Comparison of ENCODE assay signal across 8 cellular contexts in the genomic region with DNA sequence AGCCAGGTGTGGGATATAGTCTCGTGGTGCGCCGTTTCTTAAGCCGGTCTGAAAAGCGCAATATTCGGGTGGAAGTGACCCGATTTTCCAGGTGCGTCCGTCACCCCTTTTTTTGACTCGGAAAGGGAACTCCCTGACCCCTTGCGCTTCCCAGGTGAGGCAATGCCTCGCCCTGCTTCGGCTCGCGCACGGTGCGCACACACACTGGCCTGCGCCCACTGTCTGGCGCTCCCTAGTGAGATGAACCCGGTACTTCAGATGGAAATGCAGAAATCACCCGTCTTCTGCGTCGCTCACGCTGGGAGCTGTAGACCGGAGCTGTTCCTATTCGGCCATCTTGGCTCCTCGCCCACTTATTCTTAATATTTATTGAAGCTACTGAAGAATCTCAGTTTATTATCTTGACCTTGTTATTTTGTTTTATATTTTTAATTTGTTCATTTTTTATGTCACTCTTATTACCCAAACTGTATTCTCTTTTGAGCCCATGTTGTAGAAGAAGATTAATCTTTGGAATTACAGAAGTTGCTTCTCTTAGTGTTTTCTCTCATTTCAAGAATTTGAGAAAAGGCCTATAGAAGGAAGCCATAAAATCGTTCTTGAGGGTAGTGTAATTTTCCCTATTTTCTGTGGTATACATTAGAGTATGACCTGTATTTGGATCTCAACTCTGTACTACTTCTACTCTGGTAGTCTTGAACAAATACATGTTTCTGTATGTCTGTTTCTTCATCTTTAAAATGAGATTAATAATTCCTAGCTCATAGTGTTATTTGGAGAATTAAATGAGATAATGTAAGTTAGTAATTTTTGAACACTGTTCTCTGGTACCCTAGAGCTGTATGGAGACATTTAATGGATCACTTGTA.
DNase-seq lines count a peak whose midpoint lies in the region; ATAC-seq, FAIRE-seq and TF ChIP-seq lines count a peak whose summit lies in the region.
"Not testable (repeated sequence)": the region's sequence is repeated elsewhere in the genome, so short reads cannot be mapped to it uniquely, and the experiment has no call there.

No MANE protein-coding gene starts in this region.

- peak overlapping the region; percentile 73 for H4K91ac ChIP-seq in trophoblast cell (ENCODE audit: low read depth, low read length)

- CTCF ChIA-PET in activated CD4-positive, alpha-beta T cell treated with anti-CD3 and anti-CD28 coated beads for 36 hours (lab: Charles Lee) = not testable (repeated sequence)
- CTCF ChIA-PET in GM12878 (lab: Yijun Ruan, JAX) = interaction anchor here (1.1 kb wide), 1 partner anchor 8 kb away, joined by 3 read pairs; no protein-coding TSS in a partner anchor

- not testable (repeated sequence) for H3K27me3 Mint-ChIP-seq in activated CD4-positive, alpha-beta T cell treated with anti-CD3 and anti-CD28 coated beads for 36 hours

- RAD21 ChIA-PET in GM12878 (lab: Charles Lee; ENCODE audit: unreplicated experiment) = not testable (repeated sequence)

- not testable (repeated sequence) for H3K23ac ChIP-seq in trophoblast cell (ENCODE audit: low read length)

- H3K36me3 Mint-ChIP-seq in activated CD4-positive, alpha-beta T cell treated with anti-CD3 and anti-CD28 coated beads for 36 hours (ENCODE audit: low read depth) = not testable (repeated sequence)

- not testable (repeated sequence) for H3K9me3 Mint-ChIP-seq in activated CD4-positive, alpha-beta T cell treated with anti-CD3 and anti-CD28 coated beads for 36 hours (ENCODE audit: low read depth)

- not testable (repeated sequence) for H4K20me1 ChIP-seq in GM12878 (ENCODE audit: control insufficient read depth, insufficient read depth)

- intact Hi-C loops in activated CD4-positive, alpha-beta T cell treated with anti-CD3 and anti-CD28 coated beads for 36 hours (cut with DNase I, micrococcal nuclease); GM12878 (cut with micrococcal nuclease; ENCODE audit: unreplicated experiment); left colon (cut with DNase I, micrococcal nuclease); upper lobe of right lung (cut with DNase I): not testable (repeated sequence)
- intact Hi-C loops in esophagus squamous epithelium (cut with DNase I) = loop anchor here (5.0 kb wide), 1 partner anchor 33 kb away; no protein-coding TSS in a partner anchor

- 56% methylated on average over 20 of the region's 28 CpGs for WGBS in GM12878 (ENCODE audit: insufficient coverage, insufficient replicate concordance, low lambda C conversion rate, missing lambda C conversion rate)
- WGBS in esophagus squamous epithelium, 2 donors = 19 to 32% methylated on average over 8 to 9 of the region's 28 CpGs
- no CpG with 5 or more reads among the region's 28 CpGs for WGBS in trophoblast cell (ENCODE audit: extremely low coverage, insufficient coverage, insufficient read length)

- H3K14ac ChIP-seq in trophoblast cell (ENCODE audit: low read length) = not testable (repeated sequence)

- peak overlapping the region; percentile 46 for H3K4me2 ChIP-seq in GM12878 (ENCODE audit: control insufficient read depth, insufficient read depth)
- H3K4me2 ChIP-seq in trophoblast cell (ENCODE audit: low read length) = not testable (repeated sequence)

- not testable (repeated sequence) for TF ChIP-seq POLR2A in GM12878 (IDR thresholded peaks at IDR 0.05; ENCODE audit: low read depth, low read length); esophagus squamous epithelium (IDR thresholded peaks at IDR 0.05)

- not testable (repeated sequence) for H3K36me3 ChIP-seq in GM12878 (ENCODE audit: control insufficient read depth in 2 of 2, insufficient read depth in 2 of 2, low read length in 1 of 2); trophoblast cell (ENCODE audit: control insufficient read depth in 1 of 2, insufficient read depth in 2 of 2, low read length in 2 of 2)
- H3K36me3 ChIP-seq in esophagus squamous epithelium = peaks cover 0 to 20% (median 0%) of the 10 kb centered on the region in 3 donors
- peaks cover 18% of the 10 kb centered on the region for H3K36me3 ChIP-seq in upper lobe of right lung

- FAIRE-seq in GM12878 (lab: Jason Lieb, UNC) = not testable (repeated sequence)

- not testable (repeated sequence) for H2AK5ac ChIP-seq in trophoblast cell (ENCODE audit: low read length)

- H3K27ac ChIP-seq in GM12878 (ENCODE audit: control insufficient read depth, insufficient read depth) (peak overlapping the region; percentile 62), esophagus squamous epithelium (peak overlapping the region; percentile 39 to 73 (median 67)), trophoblast cell (ENCODE audit: low read depth, low read length) (peak overlapping the region; percentile 58), upper lobe of right lung (peak overlapping the region; percentile 20)

- H3K79me2 ChIP-seq in GM12878 (ENCODE audit: control insufficient read depth, insufficient read depth, low read length); trophoblast cell (ENCODE audit: control insufficient read depth, insufficient read depth, low read length, poor library complexity): not testable (repeated sequence)

- not testable (repeated sequence) for H3K27ac Mint-ChIP-seq in activated CD4-positive, alpha-beta T cell treated with anti-CD3 and anti-CD28 coated beads for 36 hours

- not testable (repeated sequence) for H3K18ac ChIP-seq in trophoblast cell (ENCODE audit: low read length)

- peak overlapping the region; percentile 65 for H4K8ac ChIP-seq in trophoblast cell (ENCODE audit: low read depth, low read length)

- peak overlapping the region; percentile 66 for H2BK120ac ChIP-seq in trophoblast cell (ENCODE audit: insufficient read depth, low read length, poor library complexity)

- TF ChIP-seq EP300 in GM12878 (IDR thresholded peaks at IDR 0.05; ENCODE audit: borderline replicate concordance in 1 of 2, control insufficient read depth in 1 of 2, low read depth in 2 of 2, low read length in 2 of 2) = not testable (repeated sequence)

- DNase-seq in ELF-1 (ENCODE audit: low read depth, low spot score) = peak; percentile 20
- peak; percentile 31 for DNase-seq in NCI-H2171 (lab: John Stamatoyannopoulos, UW)
- not testable (repeated sequence) for DNase-seq in activated CD4-positive, alpha-beta T cell treated with anti-CD3 and anti-CD28 coated beads for 36 hours; GM12878 (ENCODE audit: low read depth, low spot score); esophagus squamous epithelium (lab: John Stamatoyannopoulos, UW); upper lobe of right lung
- DNase-seq in left colon = peak in 1 of 2 donors; percentile 69
- DNase-seq in trophoblast cell = peak in 1 of 2 donors; percentile 15

- peak overlapping the region; percentile 6 for H3K4me3 ChIP-seq in GM12878
- peak overlapping the region; percentile 18 to 61 (median 28) for H3K4me3 ChIP-seq in esophagus squamous epithelium
- H3K4me3 ChIP-seq in trophoblast cell (ENCODE audit: low read depth, low read length) = not testable (repeated sequence)
- H3K4me3 ChIP-seq in upper lobe of right lung = peak overlapping the region; percentile 35

- H3K4ac ChIP-seq in trophoblast cell (ENCODE audit: low read depth, low read length) = not testable (repeated sequence)

- not testable (repeated sequence) for H3K9me3 ChIP-seq in GM12878 (replicated peaks; ENCODE audit: control insufficient read depth, insufficient read depth, low read length); esophagus squamous epithelium; trophoblast cell (ENCODE audit: insufficient read depth, low read depth, low read length); upper lobe of right lung

- peak overlapping the region; percentile 53 for H3K9ac ChIP-seq in GM12878 (ENCODE audit: control insufficient read depth, insufficient read depth, low read length)
- not testable (repeated sequence) for H3K9ac ChIP-seq in trophoblast cell (ENCODE audit: low read length)

- not testable (repeated sequence) for ATAC-seq in activated CD4-positive, alpha-beta T cell treated with anti-CD3 and anti-CD28 coated beads for 36 hours; GM12878; upper lobe of right lung
- ATAC-seq in left colon = peak; percentile 74

- POLR2A ChIA-PET in activated CD4-positive, alpha-beta T cell treated with anti-CD3 and anti-CD28 coated beads for 36 hours (lab: Charles Lee) = interaction anchor here (0.7 kb wide), 1 partner anchor 334 kb away, joined by 3 read pairs; no protein-coding TSS in a partner anchor
- POLR2A ChIA-PET in GM12878 (lab: Charles Lee) = not testable (repeated sequence)

- H2BK5ac ChIP-seq in trophoblast cell (ENCODE audit: low read depth, low read length, poor library complexity) = not testable (repeated sequence)

- H4K12ac ChIP-seq in trophoblast cell (ENCODE audit: low read depth, low read length) = not testable (repeated sequence)

- H3K27me3 ChIP-seq in GM12878 (replicated peaks in 1 of 2; ENCODE audit: control insufficient read depth in 2 of 2, insufficient read depth in 2 of 2, low read length in 1 of 2); esophagus squamous epithelium; trophoblast cell (ENCODE audit: insufficient read depth, low read length); upper lobe of right lung: not testable (repeated sequence)

- TF ChIP-seq CTCF in GM12878 (IDR thresholded peaks at IDR 0.05 in 2 of 3, conservative IDR thresholded peaks at IDR 0.05 in 1 of 3; ENCODE audit: control insufficient read depth in 2 of 3, extremely low read depth in 1 of 3, insufficient read depth in 1 of 3, low read depth in 3 of 3, low read length in 3 of 3) (peak in 1 of 3 experiments; percentile 23; a peak in 1 of 6 replicates), esophagus squamous epithelium (IDR thresholded peaks at IDR 0.05) (peak in 5 of 6 experiments; percentile 24 to 68 (median 32)), upper lobe of right lung (IDR thresholded peaks at IDR 0.05) (peak; percentile 28)

- H3K4me1 ChIP-seq in GM12878 (ENCODE audit: control insufficient read depth, insufficient read depth, low read length); esophagus squamous epithelium; trophoblast cell (ENCODE audit: control insufficient read depth in 1 of 2, insufficient read depth in 2 of 2, low read length in 2 of 2); upper lobe of right lung: not testable (repeated sequence)

- SMC1A ChIA-PET in GM12878 (lab: Charles Lee; ENCODE audit: uncharacterized antibody, unreplicated experiment) = interaction anchor here (1.5 kb wide), 1 partner anchor 8 kb away, joined by 4 read pairs; no protein-coding TSS in a partner anchor

- not testable (repeated sequence) for H3K79me1 ChIP-seq in trophoblast cell (ENCODE audit: low read length)

- H2BK12ac ChIP-seq in trophoblast cell (ENCODE audit: low read length) = not testable (repeated sequence)

- H3K4me1 Mint-ChIP-seq in activated CD4-positive, alpha-beta T cell treated with anti-CD3 and anti-CD28 coated beads for 36 hours = not testable (repeated sequence)

- H3K4me3 Mint-ChIP-seq in activated CD4-positive, alpha-beta T cell treated with anti-CD3 and anti-CD28 coated beads for 36 hours = peak overlapping the region; percentile 36

- peak overlapping the region; percentile 61 for H2AFZ ChIP-seq in GM12878 (ENCODE audit: control insufficient read depth, low read depth, low read length)
- H2AFZ ChIP-seq in trophoblast cell (ENCODE audit: insufficient read depth, low read length, poor library complexity) = not testable (repeated sequence)

- TF ChIP-seq RAD21 in GM12878 (IDR thresholded peaks at IDR 0.05; ENCODE audit: insufficient read depth, low read depth, low read length) = not testable (repeated sequence)

- not testable (repeated sequence) for BruUV-seq in GM12878 (replicated peaks; lab: Mats Ljungman, UMichigan)

- in situ Hi-C loops in GM12878 (cut with MboI) = not testable (repeated sequence)
